Comparison of ENCODE assay signal across 10 cellular contexts in the genomic region with DNA sequence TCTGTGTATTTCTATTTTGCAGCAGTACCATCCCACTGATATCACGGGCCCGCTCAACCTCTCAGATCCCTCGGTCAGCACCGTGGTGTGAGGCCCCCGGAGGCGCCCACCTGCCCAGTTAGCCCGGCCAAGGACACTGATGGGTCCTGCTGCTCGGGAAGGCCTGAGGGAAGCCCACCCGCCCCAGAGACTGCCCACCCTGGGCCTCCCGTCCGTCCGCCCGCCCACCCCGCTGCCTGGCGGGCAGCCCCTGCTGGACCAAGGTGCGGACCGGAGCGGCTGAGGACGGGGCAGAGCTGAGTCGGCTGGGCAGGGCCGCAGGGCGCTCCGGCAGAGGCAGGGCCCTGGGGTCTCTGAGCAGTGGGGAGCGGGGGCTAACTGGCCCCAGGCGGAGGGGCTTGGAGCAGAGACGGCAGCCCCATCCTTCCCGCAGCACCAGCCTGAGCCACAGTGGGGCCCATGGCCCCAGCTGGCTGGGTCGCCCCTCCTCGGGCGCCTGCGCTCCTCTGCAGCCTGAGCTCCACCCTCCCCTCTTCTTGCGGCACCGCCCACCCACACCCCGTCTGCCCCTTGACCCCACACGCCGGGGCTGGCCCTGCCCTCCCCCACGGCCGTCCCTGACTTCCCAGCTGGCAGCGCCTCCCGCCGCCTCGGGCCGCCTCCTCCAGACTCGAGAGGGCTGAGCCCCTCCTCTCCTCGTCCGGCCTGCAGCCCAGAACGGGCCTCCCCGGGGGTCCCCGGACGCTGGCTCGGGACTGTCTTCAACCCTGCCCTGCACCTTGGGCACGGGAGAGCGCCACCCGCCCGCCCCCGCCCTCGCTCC. TPM values are rescaled to one million over a fixed set of nuclear protein-coding genes. Genes with fewer than 3 reads are reported as not detected.
A peak's percentile ranks its signal among the peaks of the same experiment; 100 is the strongest.
DNase-seq lines count a peak whose midpoint lies in the region; ATAC-seq and TF ChIP-seq lines count a peak whose summit lies in the region.
"Had no signal": no experiment of that assay in that cellular context is flagged by ENCODE, and none has a peak within 500 bp of the region (broad histone marks: within the 10 kb centered on the region; RNA-seq: fewer than 3 reads in every experiment).

No MANE protein-coding gene starts in this region.

- no peak overlapping the region for H3K4me3 Mint-ChIP-seq in activated T-cell treated with anti-CD3 and anti-CD28 coated beads, Interleukin-2, amount 50 U/mL, for 4 hours
- peak overlapping the region; percentile 71 for H3K4me3 Mint-ChIP-seq in glutamatergic neuron (ENCODE audit: unreplicated experiment)

- peaks cover 4% of the 10 kb centered on the region for H3K4me1 Mint-ChIP-seq in activated T-cell treated with anti-CD3 and anti-CD28 coated beads, Interleukin-2, amount 50 U/mL, for 4 hours (ENCODE audit: low read depth)
- no peaks in the 10 kb centered on the region for H3K4me1 Mint-ChIP-seq in glutamatergic neuron (ENCODE audit: low read depth, unreplicated experiment)

- DNase-seq in activated T-cell treated with anti-CD3 and anti-CD28 coated beads, Interleukin-2, amount 50 U/mL, for 4 hours: no peak
- no peak for DNase-seq in activated T-cell treated with anti-CD3 and anti-CD28 coated beads, Interleukin-2, amount 50 U/mL, for 1 hour
- DNase-seq in NT2/D1 (ENCODE audit: low read depth, low spot score) (no peak), glutamatergic neuron (peak; percentile 74), thoracic aorta (ENCODE audit: low spot score) (no peak), NCI-H1436 (lab: John Stamatoyannopoulos, UW) (no peak)

- peaks cover 46% of the 10 kb centered on the region for H3K27me3 Mint-ChIP-seq in activated T-cell treated with anti-CD3 and anti-CD28 coated beads, Interleukin-2, amount 50 U/mL, for 4 hours (ENCODE audit: low read depth)
- H3K27me3 Mint-ChIP-seq in glutamatergic neuron (ENCODE audit: unreplicated experiment): peaks cover 15% of the 10 kb centered on the region

- no peaks in the 10 kb centered on the region for H3K36me3 Mint-ChIP-seq in activated T-cell treated with anti-CD3 and anti-CD28 coated beads, Interleukin-2, amount 50 U/mL, for 4 hours (ENCODE audit: insufficient read depth)
- no peaks in the 10 kb centered on the region for H3K36me3 Mint-ChIP-seq in glutamatergic neuron (ENCODE audit: unreplicated experiment)

- no peaks in the 10 kb centered on the region for H3K36me3 ChIP-seq in NT2/D1 (ENCODE audit: insufficient read depth, insufficient read length, low read length)
- H3K36me3 ChIP-seq in thoracic aorta: no peaks in the 10 kb centered on the region
- H3K36me3 ChIP-seq: adrenal gland had no signal

- peak overlapping the region; percentile 85 for H3K9ac ChIP-seq in NT2/D1 (ENCODE audit: insufficient read length, low read depth)

- H3K9me3 ChIP-seq in NT2/D1 (ENCODE audit: insufficient read depth, low read length) (no peaks in the 10 kb centered on the region), thoracic aorta (no peaks in the 10 kb centered on the region)
- H3K9me3 ChIP-seq: adrenal gland had no signal

- H3K27me3 ChIP-seq in NT2/D1 (ENCODE audit: insufficient read depth, insufficient read length) (peaks cover 89% of the 10 kb centered on the region), thoracic aorta (replicated peaks; ENCODE audit: insufficient read depth) (peaks cover 22% of the 10 kb centered on the region)

- no peak for TF ChIP-seq CTCF in glutamatergic neuron (IDR thresholded peaks at IDR 0.05; ENCODE audit: partially characterized antibody, unreplicated experiment)
- no peak for TF ChIP-seq CTCF in thoracic aorta (IDR thresholded peaks at IDR 0.05)

- peak; percentile 4 to 21 for ATAC-seq in activated T-cell treated with anti-CD3 and anti-CD28 coated beads, Interleukin-2, amount 50 U/mL, for 4 hours
- ATAC-seq in thoracic aorta (ENCODE audit: insufficient number of reproducible peaks, low FRiP score, low read depth): no peak
- ATAC-seq in GM18870 (IDR thresholded peaks at IDR 0.05; ENCODE audit: unreplicated experiment): no peak
- no peak for ATAC-seq in GM18498 (IDR thresholded peaks at IDR 0.05; ENCODE audit: unreplicated experiment)

- no peaks in the 10 kb centered on the region for H3K9me3 Mint-ChIP-seq in activated T-cell treated with anti-CD3 and anti-CD28 coated beads, Interleukin-2, amount 50 U/mL, for 4 hours
- H3K9me3 Mint-ChIP-seq in glutamatergic neuron (ENCODE audit: unreplicated experiment): peaks cover 5% of the 10 kb centered on the region

- H3K4me3 ChIP-seq in NT2/D1 (ENCODE audit: insufficient read length, low read depth): peak overlapping the region; percentile 4
- peak overlapping the region; percentile 60 for H3K4me3 ChIP-seq in thoracic aorta

- no peak overlapping the region for H3K27ac ChIP-seq in thoracic aorta
- H3K27ac ChIP-seq: adrenal gland had no signal

- no peak overlapping the region for H3K27ac Mint-ChIP-seq in glutamatergic neuron (ENCODE audit: unreplicated experiment)

- H3K4me1 ChIP-seq in NT2/D1 (ENCODE audit: insufficient read depth, insufficient read length): peaks cover 33% of the 10 kb centered on the region
- peaks cover 7 to 27% of the 10 kb centered on the region in 2 donors for H3K4me1 ChIP-seq in thoracic aorta (ENCODE audit: control insufficient read depth in 1 of 2, low read depth in 2 of 2)

RNA-seq across cellular contexts. Expression of a gene that starts 1.9 kb away (rescaled TPM):
- total RNA-seq in activated T-cell treated with anti-CD3 and anti-CD28 coated beads, Interleukin-2, amount 50 U/mL, for 4 hours: under 1 TPM in 1 of 3 donors, not detected in 2; 0.18 TPM
- total RNA-seq in glutamatergic neuron (ENCODE audit: unreplicated experiment) (0.98 TPM), thoracic aorta (not detected)
- total RNA-seq: adrenal gland, OCI-LY7 had no signal

RNA-seq across cellular contexts. Expression of a gene that starts 3.9 kb away (rescaled TPM):
- not detected for total RNA-seq in activated T-cell treated with anti-CD3 and anti-CD28 coated beads, Interleukin-2, amount 50 U/mL, for 4 hours
- total RNA-seq in glutamatergic neuron (ENCODE audit: unreplicated experiment): not detected
- total RNA-seq in thoracic aorta: not detected
- total RNA-seq: adrenal gland, OCI-LY7 had no signal

RNA-seq across cellular contexts. Expression of a gene that starts 20.4 kb away (rescaled TPM):
- total RNA-seq in activated T-cell treated with anti-CD3 and anti-CD28 coated beads, Interleukin-2, amount 50 U/mL, for 4 hours: 10 to 100 TPM; 71.9 to 86.3 (median 73.3) TPM
- 72.9 TPM for total RNA-seq in glutamatergic neuron (ENCODE audit: unreplicated experiment)
- total RNA-seq in thoracic aorta: 10 to 100 TPM; 25.2 to 43.0 TPM

RNA-seq across cellular contexts. Expression of a gene that starts 20.5 kb away (rescaled TPM):
- total RNA-seq in activated T-cell treated with anti-CD3 and anti-CD28 coated beads, Interleukin-2, amount 50 U/mL, for 4 hours: 100 to 1,000 TPM; 144 to 156 (median 150) TPM
- total RNA-seq in glutamatergic neuron (ENCODE audit: unreplicated experiment): 37.3 TPM
- 10 to 100 TPM; 40.6 to 67.1 TPM for total RNA-seq in thoracic aorta

RNA-seq across cellular contexts. Expression of a gene that starts 29.0 kb away (rescaled TPM):
- total RNA-seq in activated T-cell treated with anti-CD3 and anti-CD28 coated beads, Interleukin-2, amount 50 U/mL, for 4 hours: under 1 TPM in 2 of 3 donors, not detected in 1; 0.13 to 0.26 TPM
- total RNA-seq in glutamatergic neuron (ENCODE audit: unreplicated experiment) (5.5 TPM), thoracic aorta (not detected)

Comparison
In these comparisons a context has a peak if more than half of its experiments do, and no peak if none do; other contexts are left out.
1. ATAC-seq: peak in activated T-cell treated with anti-CD3 and anti-CD28 coated beads, Interleukin-2, amount 50 U/mL, for 4 hours (2 of 2); none in thoracic aorta (single experiment), GM18870 (single experiment) and GM18498 (single experiment).